In genomic region chr4:140568507-140569306, GRCh38 we compare ENCODE assay signal across 10 cellular contexts. TPM values are rescaled to one million over a fixed set of nuclear protein-coding genes. Genes with fewer than 3 reads are reported as not detected.
DNase-seq lines count a peak whose midpoint lies in the region; ATAC-seq lines count a peak whose summit lies in the region.
"Had no signal": no experiment of that assay in that cellular context is flagged by ENCODE, and none has a peak within 500 bp of the region (broad histone marks: within the 10 kb centered on the region; RNA-seq: fewer than 3 reads in every experiment).

TSS of gene UCP1 (minus strand) at chr4:140568961. CDS start at chr4:140568729, 232 bp downstream.

- H3K4me3 Mint-ChIP-seq in T-helper 17 cell = peak within 1 kb of the TSS; percentile 85

- intact Hi-C loops in Right ventricle myocardium superior (cut with DNase I) = no loop called here

- H2BK12ac ChIP-seq in trophoblast cell (ENCODE audit: low read length) = no peak within 1 kb of the TSS

- peaks cover 6% of the 10 kb centered on the region for H3K36me3 Mint-ChIP-seq in T-helper 17 cell (ENCODE audit: low read depth)

- no peak within 1 kb of the TSS for H4K12ac ChIP-seq in trophoblast cell (ENCODE audit: low read depth, low read length)

- no peak within 1 kb of the TSS for H2AK5ac ChIP-seq in trophoblast cell (ENCODE audit: low read length)

- no peak within 1 kb of the TSS for H3K4ac ChIP-seq in trophoblast cell (ENCODE audit: low read depth, low read length)

- H3K27ac Mint-ChIP-seq in T-helper 17 cell = no peak within 1 kb of the TSS

- ATAC-seq in T-helper 17 cell (no peak), Right ventricle myocardium superior (ENCODE audit: poor library complexity) (peak; percentile 88), HG02798 (IDR thresholded peaks at IDR 0.05; ENCODE audit: poor library complexity, unreplicated experiment) (no peak), GM21528 (IDR thresholded peaks at IDR 0.05; ENCODE audit: low FRiP score, unreplicated experiment) (no peak)

- H3K4me3 ChIP-seq in trophoblast cell (ENCODE audit: low read depth, low read length) = peak within 1 kb of the TSS; percentile 59

- DNase-seq in T-helper 17 cell = no peak
- DNase-seq in Right ventricle myocardium superior = peak; percentile 57
- DNase-seq in trophoblast cell = peak in 1 of 2 donors; percentile 24
- DNase-seq in ureter (ENCODE audit: low spot score) = no peak
- DNase-seq in stimulated activated CD8-positive, alpha-beta memory T cell treated with anti-CD3 and anti-CD28 coated beads, Interleukin-4, amount 100 ng/mL, for 48 hours = no peak

- H3K9me3 ChIP-seq in ES-I3 (ENCODE audit: control insufficient read depth, insufficient read depth, low read length) (no peaks in the 10 kb centered on the region), T-helper 17 cell (ENCODE audit: control insufficient read depth, low read length, poor library complexity, severe bottlenecking) (peaks cover 4% of the 10 kb centered on the region), trophoblast cell (ENCODE audit: insufficient read depth, low read depth, low read length) (peaks cover 7% of the 10 kb centered on the region)

- H3K27me3 ChIP-seq in trophoblast cell (ENCODE audit: insufficient read depth, low read length) = peaks cover 35% of the 10 kb centered on the region

- peak within 1 kb of the TSS; percentile 89 for H3K4me2 ChIP-seq in trophoblast cell (ENCODE audit: low read length)
- H3K4me2 ChIP-seq: KMS-11 had no signal

- H3K36me3 ChIP-seq in ES-I3 (ENCODE audit: insufficient read depth, low read length) = no peaks in the 10 kb centered on the region
- no peaks in the 10 kb centered on the region for H3K36me3 ChIP-seq in trophoblast cell (ENCODE audit: control insufficient read depth in 1 of 2, insufficient read depth in 2 of 2, low read length in 2 of 2)

- H2AFZ ChIP-seq in trophoblast cell (ENCODE audit: insufficient read depth, low read length, poor library complexity) = peak within 1 kb of the TSS; percentile 21

- H3K4me1 ChIP-seq in ES-I3 (ENCODE audit: insufficient read depth, low read length) (peaks cover 6% of the 10 kb centered on the region; the same call in 1 of the 2 replicates), trophoblast cell (ENCODE audit: control insufficient read depth in 1 of 2, insufficient read depth in 2 of 2, low read length in 2 of 2) (peaks cover 6 to 9% of the 10 kb centered on the region in 2 experiments)

- no peak within 1 kb of the TSS for H3K27ac ChIP-seq in trophoblast cell (ENCODE audit: low read depth, low read length)
- H3K27ac ChIP-seq: KMS-11 had no signal

- H3K14ac ChIP-seq in trophoblast cell (ENCODE audit: low read length) = no peak within 1 kb of the TSS

- no peak within 1 kb of the TSS for H3K23ac ChIP-seq in trophoblast cell (ENCODE audit: low read length)

- H3K79me2 ChIP-seq in trophoblast cell (ENCODE audit: control insufficient read depth, insufficient read depth, low read length, poor library complexity) = no peaks in the 10 kb centered on the region

- WGBS in trophoblast cell (ENCODE audit: extremely low coverage, insufficient coverage, insufficient read length) = no CpG with 5 or more reads among the region's 69 CpGs

- no peaks in the 10 kb centered on the region for H3K79me1 ChIP-seq in trophoblast cell (ENCODE audit: low read length)

- H4K91ac ChIP-seq in trophoblast cell (ENCODE audit: low read depth, low read length) = no peak within 1 kb of the TSS

- no peak within 1 kb of the TSS for H4K8ac ChIP-seq in trophoblast cell (ENCODE audit: low read depth, low read length)

- peak within 1 kb of the TSS; percentile 74 for H3K9ac ChIP-seq in ES-I3 (ENCODE audit: low read depth, low read length)
- no peak within 1 kb of the TSS for H3K9ac ChIP-seq in trophoblast cell (ENCODE audit: low read length)
- H3K9ac ChIP-seq: KMS-11 had no signal

- H3K4me1 Mint-ChIP-seq in T-helper 17 cell = peaks cover 7% of the 10 kb centered on the region

- no peak within 1 kb of the TSS for H2BK5ac ChIP-seq in trophoblast cell (ENCODE audit: low read depth, low read length, poor library complexity)

- H3K18ac ChIP-seq in trophoblast cell (ENCODE audit: low read length) = no peak within 1 kb of the TSS

- H2BK120ac ChIP-seq in trophoblast cell (ENCODE audit: insufficient read depth, low read length, poor library complexity) = no peak within 1 kb of the TSS

- peaks cover 41% of the 10 kb centered on the region for H3K27me3 Mint-ChIP-seq in T-helper 17 cell

RNA-seq across cellular contexts. Expression of gene UCP1, which starts in this region (rescaled TPM):
- total RNA-seq in T-helper 17 cell (not detected), Right ventricle myocardium superior (not detected), ureter (not detected)
- polyA plus RNA-seq in trophoblast cell (2013) = 0.24 and 0.29 TPM in 2 replicates
- total RNA-seq: mononuclear cell had no signal

Comparison
In these comparisons a context has a peak if more than half of its experiments do, and no peak if none do; other contexts are left out.
1. Peak in DNase-seq and ATAC-seq in Right ventricle myocardium superior; RNA of the gene not detected or under 1 TPM.